Comparison of ENCODE assay signal across 19 cellular contexts in genomic region chrX:133649659-133650058, GRCh38.
DNase-seq lines count a peak whose midpoint lies in the region; ATAC-seq and TF ChIP-seq lines count a peak whose summit lies in the region.
"Had no signal": no experiment of that assay in that cellular context is flagged by ENCODE, and none has a peak within 500 bp of the region (broad histone marks: within the 10 kb centered on the region; RNA-seq: fewer than 3 reads in every experiment).

No MANE protein-coding gene starts in this region.

- H3K9me3 Mint-ChIP-seq in activated naive CD4-positive, alpha-beta T cell treated with anti-CD3 and anti-CD28 coated beads, Interleukin-2, amount 50 U/mL, for 72 hours, result no peaks in the 10 kb centered on the region
- H3K9me3 Mint-ChIP-seq: CD4-positive, CD25-positive, alpha-beta regulatory T cell had no signal

- H3K9me3 ChIP-seq in cardiac muscle cell (ENCODE audit: low read depth) (no peaks in the 10 kb centered on the region), ectodermal cell (ENCODE audit: control insufficient read depth, low read length) (no peaks in the 10 kb centered on the region), skeletal muscle tissue (ENCODE audit: control insufficient read depth in 3 of 3, low read length in 3 of 3) (no peaks in the 10 kb centered on the region)
- H3K9me3 ChIP-seq: MG63 had no signal

- no peak overlapping the region for H3K27ac Mint-ChIP-seq in activated naive CD4-positive, alpha-beta T cell treated with anti-CD3 and anti-CD28 coated beads, Interleukin-2, amount 50 U/mL, for 72 hours
- H3K27ac Mint-ChIP-seq: B cell; CD4-positive, CD25-positive, alpha-beta regulatory T cell had no signal

- H3K27ac ChIP-seq in cardiac muscle cell (peak overlapping the region; percentile 6), ectodermal cell (ENCODE audit: insufficient read depth, low read depth, low read length, poor library complexity, severe bottlenecking) (peak overlapping the region; percentile 72), skeletal muscle tissue (ENCODE audit: low read depth, low read length) (peak overlapping the region; percentile 41)
- H3K27ac ChIP-seq: 22Rv1, RWPE1 had no signal

- H3K4me3 ChIP-seq in cardiac muscle cell (no peak overlapping the region), ectodermal cell (ENCODE audit: insufficient read depth, low read depth, low read length) (no peak overlapping the region), skeletal muscle tissue (ENCODE audit: low read length in 3 of 3) (no peak overlapping the region)
- H3K4me3 ChIP-seq: MG63 had no signal

- intact Hi-C loops in left cardiac atrium (cut with DNase I), result no loop called here

- no peaks in the 10 kb centered on the region for H3K36me3 ChIP-seq in cardiac muscle cell
- no peaks in the 10 kb centered on the region for H3K36me3 ChIP-seq in ectodermal cell (ENCODE audit: control insufficient read depth, insufficient read depth, low read length)
- H3K36me3 ChIP-seq in skeletal muscle tissue (ENCODE audit: control insufficient read depth in 3 of 3, insufficient read depth in 3 of 3, low read length in 3 of 3), result no peaks in the 10 kb centered on the region
- H3K36me3 ChIP-seq: MG63 had no signal

- H3K4me1 ChIP-seq in cardiac muscle cell (ENCODE audit: low read depth) (peaks cover 37% of the 10 kb centered on the region), ectodermal cell (ENCODE audit: control insufficient read depth, insufficient read depth, low read length) (peaks cover 9% of the 10 kb centered on the region), skeletal muscle tissue (ENCODE audit: control insufficient read depth in 3 of 3, insufficient read depth in 3 of 3, low read length in 3 of 3) (peaks cover 3 to 4% (median 3%) of the 10 kb centered on the region in 3 donors)

- no peak for ATAC-seq in left cardiac atrium
- no peak for ATAC-seq in activated naive CD4-positive, alpha-beta T cell treated with anti-CD3 and anti-CD28 coated beads, Interleukin-2, amount 50 U/mL, for 72 hours
- ATAC-seq: PC-3 had no signal

- DNase-seq in cardiac muscle cell (ENCODE audit: low read depth in 1 of 2, low spot score in 1 of 2), result no peak
- no peak for DNase-seq in left cardiac atrium
- peak; percentile 79 for DNase-seq in iPS-NIHi7 (ENCODE audit: extremely low spot score)
- DNase-seq in GM19238 (ENCODE audit: insufficient read length, low spot score), result no peak
- DNase-seq in globus pallidus (ENCODE audit: low spot score), result no peak
- DNase-seq in activated naive CD4-positive, alpha-beta T cell treated with anti-CD3 and anti-CD28 coated beads, Interleukin-2, amount 50 U/mL, for 72 hours (ENCODE audit: low spot score in 2 of 2), result no peak
- DNase-seq: Calu3; CD4-positive, CD25-positive, alpha-beta regulatory T cell; DMS53; MG63; NCI-H1092; NCI-H187 treated with DMSO at 0.1 percent for 48 hours; NK-92 treated with Interleukin-12 subunit alpha and Interleukin-12 subunit beta, amount 100 ng/mL, for 24 hours; PC-3 had no signal

- H3K36me3 Mint-ChIP-seq in activated naive CD4-positive, alpha-beta T cell treated with anti-CD3 and anti-CD28 coated beads, Interleukin-2, amount 50 U/mL, for 72 hours, result no peaks in the 10 kb centered on the region
- H3K36me3 Mint-ChIP-seq: CD4-positive, CD25-positive, alpha-beta regulatory T cell had no signal

- no peaks in the 10 kb centered on the region for H3K27me3 ChIP-seq in cardiac muscle cell
- H3K27me3 ChIP-seq in ectodermal cell (ENCODE audit: control insufficient read depth, insufficient read depth, low read length, poor library complexity, severe bottlenecking), result no peaks in the 10 kb centered on the region
- H3K27me3 ChIP-seq in skeletal muscle tissue (ENCODE audit: control insufficient read depth in 3 of 3, insufficient read depth in 3 of 3, low read length in 3 of 3), result no peaks in the 10 kb centered on the region
- H3K27me3 ChIP-seq: MG63 had no signal

- WGBS in ectodermal cell, 2 experiments, result 0 to 8% methylated on average over 1 of the region's 1 CpG

- no peak for TF ChIP-seq CTCF in cardiac muscle cell (IDR thresholded peaks at IDR 0.05; ENCODE audit: low read depth, low read length)

- H3K9ac ChIP-seq in skeletal muscle tissue (ENCODE audit: low read depth in 1 of 3, low read length in 3 of 3), result no peak overlapping the region

Comparison
In these comparisons a context has a peak if more than half of its experiments do, and no peak if none do; other contexts are left out.
1. H3K27ac ChIP-seq: peak in every context shown above with its lines; median percentile 72 in ectodermal cell; 41 in skeletal muscle tissue; 6 in cardiac muscle cell.